ENCODE assay signal across 8 cellular contexts in the genomic region with DNA sequence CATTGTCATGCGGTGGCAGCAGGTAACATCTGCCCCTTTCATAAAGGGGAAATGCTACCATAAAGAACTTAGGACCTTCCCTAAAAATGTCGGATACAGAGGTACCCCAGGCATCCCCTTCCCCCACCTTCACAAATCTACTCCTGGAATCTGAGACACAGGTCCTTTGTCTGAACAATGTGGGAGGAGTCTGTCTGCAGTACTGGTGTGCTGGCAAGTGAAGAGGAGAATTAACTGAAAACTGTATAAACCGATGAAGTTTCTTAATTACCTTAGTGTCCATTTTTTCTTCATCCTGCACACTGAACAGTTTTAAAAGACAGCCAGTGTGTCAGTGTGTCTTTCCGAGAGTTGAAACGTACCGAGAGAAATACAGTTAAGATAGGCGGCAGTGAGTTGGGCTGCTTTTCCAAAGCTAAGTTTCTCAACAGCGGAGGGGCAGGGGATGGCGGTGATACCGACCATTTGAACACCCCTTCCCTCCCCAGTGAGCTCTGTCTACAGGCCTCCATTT. TPM values are rescaled to one million over a fixed set of nuclear protein-coding genes. Genes with fewer than 3 reads are reported as not detected.
DNase-seq lines count a peak whose midpoint lies in the region; ATAC-seq and TF ChIP-seq lines count a peak whose summit lies in the region.

No MANE protein-coding gene starts in this region.

- H3K4me1 ChIP-seq in heart right ventricle (peaks cover 5 to 55% (median 50%) of the 10 kb centered on the region in 9 donors), suprapubic skin (peaks cover 50% of the 10 kb centered on the region)

- H3K27me3 ChIP-seq in heart right ventricle (no peaks in the 10 kb centered on the region), suprapubic skin (no peaks in the 10 kb centered on the region)

- peaks cover 0 to 10% (median 0%) of the 10 kb centered on the region in 11 donors for H3K9me3 ChIP-seq in heart right ventricle
- no peaks in the 10 kb centered on the region for H3K9me3 ChIP-seq in suprapubic skin

- DNase-seq in heart right ventricle (peak in 1 of 2 donors; percentile 9), left cardiac atrium (no peak), NCI-H1930 (lab: John Stamatoyannopoulos, UW) (peak; percentile 35 to 55), T-helper 9 cell (peak; percentile 12), dermis blood vessel endothelial cell (peak; percentile 79), memory B cell (ENCODE audit: low spot score in 2 of 2) (peak; percentile 30 to 32), suprapubic skin (ENCODE audit: low spot score in 2 of 2) (no peak)

- intact Hi-C loops in heart right ventricle (cut with DNase I) = loop anchor here in 5 of 10 donors (5.0 to 10.0 kb wide), 5 partner anchors 61 to 231 kb away; a partner anchor contains a TSS
- intact Hi-C loops in left cardiac atrium (cut with DNase I) = no loop called here

- no peaks in the 10 kb centered on the region for H3K36me3 Mint-ChIP-seq in memory B cell

- no peak for TF ChIP-seq EP300 in suprapubic skin (IDR thresholded peaks at IDR 0.05)

- H3K36me3 ChIP-seq in heart right ventricle (no peaks in the 10 kb centered on the region), suprapubic skin (no peaks in the 10 kb centered on the region)

- H3K4me1 Mint-ChIP-seq in memory B cell = peaks cover 39% of the 10 kb centered on the region

- peak overlapping the region; percentile 94 for H3K4me3 Mint-ChIP-seq in memory B cell

- peak overlapping the region; percentile 89 to 99 (median 96) for H3K27ac ChIP-seq in heart right ventricle
- peak overlapping the region; percentile 99 for H3K27ac ChIP-seq in suprapubic skin

- 0 to 2% methylated on average over 10 of the region's 10 CpGs for WGBS in heart right ventricle, 2 donors
- 0% methylated on average over 10 of the region's 10 CpGs for WGBS in suprapubic skin

- ATAC-seq in heart right ventricle (no peak), left cardiac atrium (no peak), memory B cell (ENCODE audit: low read depth) (no peak), HG03196 (IDR thresholded peaks at IDR 0.05; ENCODE audit: unreplicated experiment) (no peak)

- no peak for TF ChIP-seq POLR2A in suprapubic skin (IDR thresholded peaks at IDR 0.05)

- H3K4me3 ChIP-seq in heart right ventricle = peak overlapping the region; percentile 73 to 96 (median 90)
- peak overlapping the region; percentile 93 for H3K4me3 ChIP-seq in suprapubic skin

- peak overlapping the region; percentile 78 for H3K27ac Mint-ChIP-seq in memory B cell

- peaks cover 2% of the 10 kb centered on the region for H3K9me3 Mint-ChIP-seq in memory B cell

- no peaks in the 10 kb centered on the region for H3K27me3 Mint-ChIP-seq in memory B cell

- TF ChIP-seq CTCF in heart right ventricle (IDR thresholded peaks at IDR 0.05) (no peak), suprapubic skin (IDR thresholded peaks at IDR 0.05) (no peak)

RNA-seq across cellular contexts. Expression of a gene that starts 1.8 kb away (rescaled TPM):
- 10 to 100 TPM; 17.2 to 24.2 (median 20.1) TPM for total RNA-seq in heart right ventricle
- 1 to 10 TPM; 6.8 to 7.2 TPM for polyA plus RNA-seq in heart right ventricle
- 10 to 100 TPM; 18.2 to 28.4 TPM for total RNA-seq in left cardiac atrium
- 41.5 and 42.5 TPM in 2 replicates for total RNA-seq in dermis blood vessel endothelial cell
- 10 to 100 TPM; 31.6 to 42.0 (median 37.6) TPM for total RNA-seq in suprapubic skin

Comparison
In these comparisons a context has a peak if more than half of its experiments do, and no peak if none do; other contexts are left out.
1. DNase-seq: peak in NCI-H1930 (2 of 2), T-helper 9 cell (single experiment), dermis blood vessel endothelial cell (single experiment) and memory B cell (2 of 2); none in left cardiac atrium (single experiment) and suprapubic skin (0 of 2).